Comparison of ENCODE assay signal across 10 cellular contexts in the genomic region with DNA sequence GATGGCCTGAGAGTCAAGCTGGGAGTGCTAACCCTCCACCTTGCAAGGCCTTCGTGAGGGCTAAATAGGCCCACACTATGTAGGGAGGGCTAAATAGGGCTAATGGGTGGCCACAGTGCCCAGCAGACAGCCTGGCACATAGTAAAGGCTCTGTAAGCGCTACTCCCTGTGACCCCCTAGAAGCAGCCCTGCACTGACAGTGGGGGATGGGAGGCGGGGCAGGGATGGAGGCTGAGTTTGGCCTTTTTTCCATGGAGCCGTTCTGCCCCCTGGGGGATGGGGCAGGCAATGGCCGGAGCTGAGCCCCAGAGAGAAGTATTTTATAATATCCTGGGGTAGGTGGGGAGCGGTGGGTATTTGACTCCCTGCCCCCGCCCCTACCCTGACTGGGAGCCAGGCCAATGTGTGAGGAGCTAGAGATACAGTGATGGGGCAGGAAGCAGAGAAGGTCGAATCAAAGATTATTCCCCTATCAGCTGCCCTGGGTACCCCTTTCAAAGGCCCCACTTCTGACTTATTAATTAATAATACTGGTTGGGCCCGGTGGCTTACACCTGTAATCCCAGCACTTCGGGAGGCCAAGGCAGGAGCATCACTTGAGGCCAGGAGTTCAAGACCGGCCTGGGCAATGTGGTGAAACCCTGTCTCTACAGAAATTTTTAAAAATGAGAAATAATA. TPM values are rescaled to one million over a fixed set of nuclear protein-coding genes. Genes with fewer than 3 reads are reported as not detected.
A peak's percentile ranks its signal among the peaks of the same experiment; 100 is the strongest.
DNase-seq lines count a peak whose midpoint lies in the region; ATAC-seq, FAIRE-seq and TF ChIP-seq lines count a peak whose summit lies in the region.
"Had no signal": no experiment of that assay in that cellular context is flagged by ENCODE, and none has a peak within 500 bp of the region (broad histone marks: within the 10 kb centered on the region; RNA-seq: fewer than 3 reads in every experiment).

No MANE protein-coding gene starts in this region.

- DNase-seq in activated CD4-positive, alpha-beta T cell treated with anti-CD3 and anti-CD28 coated beads for 36 hours, result peak; percentile 57
- DNase-seq in activated CD4-positive, alpha-beta T cell treated with anti-CD3 and anti-CD28 coated beads for 1 hour, result no peak
- DNase-seq in NCI-H1694 treated with DMSO at 0.1 percent for 48 hours (lab: John Stamatoyannopoulos, UW), result peak; percentile 9
- peak; percentile 37 for DNase-seq in activated naive CD8-positive, alpha-beta T cell treated with anti-CD3 and anti-CD28 coated beads for 36 hours
- no peak for DNase-seq in right atrium auricular region (ENCODE audit: low spot score)
- peak; percentile 42 for DNase-seq in small intestine

- H3K27ac ChIP-seq in right atrium auricular region (no peak overlapping the region), small intestine (ENCODE audit: low read depth in 1 of 2, low read length in 1 of 2) (no peak overlapping the region)

- H3K36me3 Mint-ChIP-seq in activated CD4-positive, alpha-beta T cell treated with anti-CD3 and anti-CD28 coated beads for 36 hours (ENCODE audit: low read depth), result no peaks in the 10 kb centered on the region
- H3K36me3 Mint-ChIP-seq in activated naive CD8-positive, alpha-beta T cell treated with anti-CD3 and anti-CD28 coated beads for 36 hours, result no peaks in the 10 kb centered on the region

- peak; percentile 51 to 84 for TF ChIP-seq CTCF in right atrium auricular region (IDR thresholded peaks at IDR 0.05)

- intact Hi-C loops in activated CD4-positive, alpha-beta T cell treated with anti-CD3 and anti-CD28 coated beads for 36 hours (cut with DNase I, micrococcal nuclease), result loop anchor here in 1 of 2 experiments (1.0 kb wide), 1 partner anchor 226 kb away; no protein-coding TSS in a partner anchor

- WGBS in small intestine, 3 donors, result 29 to 37% (median 29%) methylated on average over 11 of the region's 11 CpGs

- no peaks in the 10 kb centered on the region for H3K27me3 ChIP-seq in right atrium auricular region
- no peaks in the 10 kb centered on the region for H3K27me3 ChIP-seq in small intestine (ENCODE audit: control insufficient read depth in 2 of 2, insufficient read depth in 2 of 2, low read length in 2 of 2)

- H3K9me3 Mint-ChIP-seq in activated CD4-positive, alpha-beta T cell treated with anti-CD3 and anti-CD28 coated beads for 36 hours (ENCODE audit: low read depth), result no peaks in the 10 kb centered on the region
- no peaks in the 10 kb centered on the region for H3K9me3 Mint-ChIP-seq in activated naive CD8-positive, alpha-beta T cell treated with anti-CD3 and anti-CD28 coated beads for 36 hours
- H3K9me3 Mint-ChIP-seq: central memory CD8-positive, alpha-beta T cell had no signal

- POLR2A ChIA-PET in activated CD4-positive, alpha-beta T cell treated with anti-CD3 and anti-CD28 coated beads for 36 hours (lab: Charles Lee), result interaction anchor here (0.6 kb wide), 1 partner anchor 510 kb away, joined by 3 read pairs; no protein-coding TSS in a partner anchor

- H3K9me3 ChIP-seq in right atrium auricular region (no peaks in the 10 kb centered on the region), small intestine (ENCODE audit: control insufficient read depth, low read depth) (no peaks in the 10 kb centered on the region)

- peaks cover 18% of the 10 kb centered on the region for H3K27me3 Mint-ChIP-seq in activated CD4-positive, alpha-beta T cell treated with anti-CD3 and anti-CD28 coated beads for 36 hours
- H3K27me3 Mint-ChIP-seq in activated naive CD8-positive, alpha-beta T cell treated with anti-CD3 and anti-CD28 coated beads for 36 hours, result peaks cover 16% of the 10 kb centered on the region

- H3K4me1 ChIP-seq in right atrium auricular region (no peaks in the 10 kb centered on the region), small intestine (ENCODE audit: control insufficient read depth in 2 of 2, insufficient read depth in 1 of 2, low read depth in 1 of 2, low read length in 1 of 2) (no peaks in the 10 kb centered on the region)

- peak; percentile 58 for ATAC-seq in activated CD4-positive, alpha-beta T cell treated with anti-CD3 and anti-CD28 coated beads for 36 hours
- ATAC-seq in HG02981 (IDR thresholded peaks at IDR 0.05; ENCODE audit: unreplicated experiment), result no peak
- no peak for ATAC-seq in HG02763 (IDR thresholded peaks at IDR 0.05; ENCODE audit: unreplicated experiment)

- no peaks in the 10 kb centered on the region for H3K4me1 Mint-ChIP-seq in activated CD4-positive, alpha-beta T cell treated with anti-CD3 and anti-CD28 coated beads for 36 hours
- no peaks in the 10 kb centered on the region for H3K4me1 Mint-ChIP-seq in activated naive CD8-positive, alpha-beta T cell treated with anti-CD3 and anti-CD28 coated beads for 36 hours
- H3K4me1 Mint-ChIP-seq: central memory CD8-positive, alpha-beta T cell had no signal

- no peak overlapping the region for H3K4me3 Mint-ChIP-seq in activated CD4-positive, alpha-beta T cell treated with anti-CD3 and anti-CD28 coated beads for 36 hours
- H3K4me3 Mint-ChIP-seq in activated naive CD8-positive, alpha-beta T cell treated with anti-CD3 and anti-CD28 coated beads for 36 hours, result no peak overlapping the region
- H3K4me3 Mint-ChIP-seq: central memory CD8-positive, alpha-beta T cell had no signal

- FAIRE-seq in small intestine (lab: Jason Lieb, UNC), result no peak

- H3K36me3 ChIP-seq in right atrium auricular region (no peaks in the 10 kb centered on the region), small intestine (ENCODE audit: control insufficient read depth in 2 of 2, insufficient read depth in 2 of 2, low read length in 2 of 2) (no peaks in the 10 kb centered on the region)

- no peak overlapping the region for H3K27ac Mint-ChIP-seq in activated CD4-positive, alpha-beta T cell treated with anti-CD3 and anti-CD28 coated beads for 36 hours
- no peak overlapping the region for H3K27ac Mint-ChIP-seq in activated naive CD8-positive, alpha-beta T cell treated with anti-CD3 and anti-CD28 coated beads for 36 hours

- CTCF ChIA-PET in activated CD4-positive, alpha-beta T cell treated with anti-CD3 and anti-CD28 coated beads for 36 hours (lab: Charles Lee), result interaction anchor here (0.6 to 1.6 kb wide), 4 partner anchors 13 to 266 kb away, joined by 3 to 10 read pairs (median 3); no protein-coding TSS in a partner anchor

- H3K4me3 ChIP-seq in right atrium auricular region (no peak overlapping the region), small intestine (ENCODE audit: low read depth in 1 of 2, low read length in 2 of 2) (no peak overlapping the region)

RNA-seq across cellular contexts. Expression of a gene that starts 42.3 kb away (rescaled TPM):
- not detected for total RNA-seq in activated CD4-positive, alpha-beta T cell treated with anti-CD3 and anti-CD28 coated beads for 36 hours
- total RNA-seq in activated naive CD8-positive, alpha-beta T cell treated with anti-CD3 and anti-CD28 coated beads for 36 hours, result not detected
- not detected for total RNA-seq in right atrium auricular region
- not detected for polyA plus RNA-seq in small intestine
- total RNA-seq: subcutaneous adipose tissue had no signal

Comparison
In these comparisons a context has a peak if more than half of its experiments do, and no peak if none do; other contexts are left out.
1. DNase-seq: peak in activated CD4-positive, alpha-beta T cell treated with anti-CD3 and anti-CD28 coated beads for 36 hours (single experiment), NCI-H1694 treated with DMSO at 0.1 percent for 48 hours (single experiment), activated naive CD8-positive, alpha-beta T cell treated with anti-CD3 and anti-CD28 coated beads for 36 hours (single experiment) and small intestine (single experiment); none in activated CD4-positive, alpha-beta T cell treated with anti-CD3 and anti-CD28 coated beads for 1 hour (single experiment) and right atrium auricular region (single experiment).